Comparison of ENCODE assay signal across 8 cellular contexts in the genomic region with DNA sequence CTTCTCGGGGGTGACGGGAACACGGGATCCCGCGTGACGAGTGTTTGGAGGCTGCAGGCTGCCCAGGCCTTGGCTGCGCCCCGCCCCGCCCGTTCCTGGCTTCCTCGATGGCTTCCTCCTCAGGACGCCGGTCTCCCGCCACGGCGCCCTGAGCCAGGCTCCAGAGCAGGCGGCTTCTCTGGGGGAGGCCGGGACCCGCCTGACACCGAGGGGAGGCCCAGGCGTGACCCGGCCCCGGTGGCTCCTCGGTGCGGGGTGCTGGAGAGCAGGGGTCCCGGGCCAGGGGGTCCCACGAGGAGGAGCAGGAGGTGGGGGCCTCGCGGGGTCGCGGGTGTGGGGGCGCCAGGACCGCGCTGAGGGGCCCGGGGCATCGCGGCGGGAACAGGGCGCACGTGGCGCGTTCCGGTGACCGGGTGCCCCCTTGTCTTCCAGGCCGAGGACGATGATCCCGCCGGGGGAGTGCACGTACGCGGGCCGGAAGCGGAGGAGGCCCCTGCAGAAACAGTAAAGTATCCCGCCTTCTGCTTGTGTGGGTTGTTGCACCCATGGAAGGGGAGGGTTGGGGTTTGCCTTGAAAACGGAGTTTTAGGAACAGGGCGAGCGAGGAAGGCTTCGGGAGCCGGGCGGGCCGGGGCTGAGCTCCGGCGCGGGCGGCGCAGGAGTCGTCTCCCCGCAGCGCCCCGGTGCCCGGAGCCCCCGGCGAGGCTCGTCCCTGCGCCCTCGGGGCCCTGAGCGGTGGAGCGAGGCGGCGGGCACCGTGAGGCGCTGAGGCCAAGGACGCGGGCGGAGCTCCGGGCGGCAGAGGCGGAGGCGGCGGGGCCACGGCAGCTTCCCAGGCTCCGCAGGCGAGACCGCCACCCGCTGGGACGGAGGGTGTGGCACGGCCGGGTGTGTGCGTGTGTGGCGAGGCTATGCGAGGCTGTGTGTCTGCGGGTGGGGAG. TPM values are rescaled to one million over a fixed set of nuclear protein-coding genes. Genes with fewer than 3 reads are reported as not detected.
A peak's percentile ranks its signal among the peaks of the same experiment; 100 is the strongest.
DNase-seq lines count a peak whose midpoint lies in the region; ATAC-seq, FAIRE-seq and TF ChIP-seq lines count a peak whose summit lies in the region.

No MANE protein-coding gene starts in this region.

- H3K4me1 Mint-ChIP-seq in chondrocyte (ENCODE audit: low read depth) = peaks cover 18% of the 10 kb centered on the region
- H3K4me1 Mint-ChIP-seq in stimulated activated naive B cell treated with anti-CD40 and anti-IgM and Interleukin-4, amounts not matched to agents 10 μg/mL and 1 μg/mL and 100 μg/mL, for 72 hours = peaks cover 28% of the 10 kb centered on the region in 2 donors

- H2AFZ ChIP-seq in HepG2 (ENCODE audit: low read length) = no peak overlapping the region

- H3K4me1 ChIP-seq in ES-I3 (ENCODE audit: insufficient read depth, low read length) (peaks cover 8% of the 10 kb centered on the region; the same call in 1 of the 2 replicates), HepG2 (ENCODE audit: insufficient read depth, low read length) (no peaks in the 10 kb centered on the region)

- TF ChIP-seq CTCF in chondrocyte (IDR thresholded peaks at IDR 0.05) (no peak), HepG2 (CRISPR knock-in tag; IDR thresholded peaks at IDR 0.05) (peak; percentile 36; the same call in 1 of the 2 replicates)

- 83% methylated on average over 54 of the region's 102 CpGs for WGBS in HepG2 (ENCODE audit: low lambda C conversion rate)

- TF ChIP-seq RAD21 in HepG2 (CRISPR knock-in tag; IDR thresholded peaks at IDR 0.05) = no peak

- H3K9me3 ChIP-seq in ES-I3 (ENCODE audit: control insufficient read depth, insufficient read depth, low read length) (no peaks in the 10 kb centered on the region; the same call in 1 of the 2 replicates), HepG2 (ENCODE audit: low read length) (no peaks in the 10 kb centered on the region)

- TF ChIP-seq EP300 in HepG2 (IDR thresholded peaks at IDR 0.05; ENCODE audit: low read depth in 2 of 2, low read length in 2 of 2) (no peak), HepG2 (CRISPR knock-in tag; IDR thresholded peaks at IDR 0.05; ENCODE audit: borderline replicate concordance) (no peak)

- H3K27ac ChIP-seq in HepG2 (ENCODE audit: extremely low read length, insufficient read depth, low read length) = no peak overlapping the region

- CTCF ChIA-PET in HepG2 (lab: Yijun Ruan, JAX; ENCODE audit: low intra/inter-chr PET ratio, low total read pairs) = no interaction called here

- intact Hi-C loops in HepG2 (cut with micrococcal nuclease; ENCODE audit: unreplicated experiment) = no loop called here

- H3K4me3 Mint-ChIP-seq in chondrocyte (ENCODE audit: unreplicated experiment) = peak overlapping the region; percentile 71
- H3K4me3 Mint-ChIP-seq in stimulated activated naive B cell treated with anti-CD40 and anti-IgM and Interleukin-4, amounts not matched to agents 10 μg/mL and 1 μg/mL and 100 μg/mL, for 72 hours = peak overlapping the region; percentile 81 to 82

- DNase-seq in T-helper 2 cell (peak in 3 of 5 experiments; percentile 33 to 80 (median 33)), chondrocyte (ENCODE audit: low spot score) (no peak), HepG2 (ENCODE audit: low spot score) (peak; percentile 9), AML-193 (lab: John Stamatoyannopoulos, UW) (no peak), cerebellar nuclear complex (lab: John Stamatoyannopoulos, UW) (no peak)
- no peak for DNase-seq in stimulated activated naive B cell treated with anti-CD40 and anti-IgM and Interleukin-4, amounts not matched to agents 10 μg/mL and 1 μg/mL and 100 μg/mL, for 72 hours

- no TSS peak for BruUV-seq in HepG2 (replicated peaks; lab: Mats Ljungman, UMichigan)

- no peaks in the 10 kb centered on the region for H3K79me2 ChIP-seq in HepG2 (ENCODE audit: insufficient read depth, low read length)

- peaks cover 6% of the 10 kb centered on the region for H3K36me3 Mint-ChIP-seq in chondrocyte (ENCODE audit: low read depth)
- peaks cover 50 to 79% of the 10 kb centered on the region in 2 donors for H3K36me3 Mint-ChIP-seq in stimulated activated naive B cell treated with anti-CD40 and anti-IgM and Interleukin-4, amounts not matched to agents 10 μg/mL and 1 μg/mL and 100 μg/mL, for 72 hours

- peak overlapping the region; percentile 58 for H3K9ac ChIP-seq in ES-I3 (ENCODE audit: low read depth, low read length)
- no peak overlapping the region for H3K9ac ChIP-seq in HepG2 (ENCODE audit: insufficient read depth, low read depth, low read length)

- no peaks in the 10 kb centered on the region; a peak in 1 of 5 replicates for H3K27me3 ChIP-seq in HepG2 (ENCODE audit: control insufficient read depth in 1 of 2, insufficient read depth in 2 of 2, low read length in 2 of 2)

- peak overlapping the region in 1 of 3 experiments; percentile 40; a peak in 1 of 6 replicates for H3K4me3 ChIP-seq in HepG2 (replicated peaks in 1 of 3; ENCODE audit: insufficient read depth in 1 of 3, low read depth in 2 of 3, low read length in 3 of 3)

- POLR2A ChIA-PET in HepG2 (lab: Yijun Ruan, JAX) = no interaction called here

- no peak for TF ChIP-seq POLR2A in HepG2 (IDR thresholded peaks at IDR 0.05; ENCODE audit: insufficient read depth in 1 of 2, low read depth in 2 of 2, low read length in 2 of 2)

- no peaks in the 10 kb centered on the region for H3K27me3 Mint-ChIP-seq in chondrocyte (ENCODE audit: low read depth)
- peaks cover 35 to 41% of the 10 kb centered on the region in 2 donors for H3K27me3 Mint-ChIP-seq in stimulated activated naive B cell treated with anti-CD40 and anti-IgM and Interleukin-4, amounts not matched to agents 10 μg/mL and 1 μg/mL and 100 μg/mL, for 72 hours

- no peaks in the 10 kb centered on the region for H3K9me3 Mint-ChIP-seq in chondrocyte (ENCODE audit: low read depth)
- H3K9me3 Mint-ChIP-seq in stimulated activated naive B cell treated with anti-CD40 and anti-IgM and Interleukin-4, amounts not matched to agents 10 μg/mL and 1 μg/mL and 100 μg/mL, for 72 hours = peaks cover 3 to 6% of the 10 kb centered on the region in 2 donors

- in situ Hi-C loops in HepG2 (cut with HindIII; ENCODE audit: extremely low pct_ligation_motif_present, low pct_unique_long_range_greater_than_20kb) = no loop called here

- peak; percentile 72 for ATAC-seq in HG02678 (IDR thresholded peaks at IDR 0.05; ENCODE audit: unreplicated experiment)
- ATAC-seq in HepG2 = peak; percentile 95
- ATAC-seq in stimulated activated naive B cell treated with anti-CD40 and anti-IgM and Interleukin-4, amounts not matched to agents 10 μg/mL and 1 μg/mL and 100 μg/mL, for 72 hours (replicated peaks) = peak; percentile 83 to 85

- no peaks in the 10 kb centered on the region for H4K20me1 ChIP-seq in HepG2 (ENCODE audit: insufficient read depth, low read length)

- H3K4me2 ChIP-seq in HepG2 (ENCODE audit: low read depth, low read length) = peak overlapping the region; percentile 55

- FAIRE-seq in HepG2 (lab: Jason Lieb, UNC) = no peak

- H3K36me3 ChIP-seq in ES-I3 (ENCODE audit: insufficient read depth, low read length) = no peaks in the 10 kb centered on the region
- no peaks in the 10 kb centered on the region for H3K36me3 ChIP-seq in HepG2 (replicated peaks in 1 of 2; ENCODE audit: control insufficient read depth in 1 of 2, insufficient read depth in 2 of 2, low read length in 2 of 2)

- H3K27ac Mint-ChIP-seq in chondrocyte (ENCODE audit: unreplicated experiment) = peak overlapping the region; percentile 77
- peak overlapping the region; percentile 82 for H3K27ac Mint-ChIP-seq in stimulated activated naive B cell treated with anti-CD40 and anti-IgM and Interleukin-4, amounts not matched to agents 10 μg/mL and 1 μg/mL and 100 μg/mL, for 72 hours

RNA-seq across cellular contexts. Expression of gene AHRR, which starts 22.2 kb away (rescaled TPM):
- total RNA-seq in chondrocyte = 9.3 to 17.3 TPM (median 13.4 TPM) in 3 replicates
- 0.13 and 0.35 TPM in 2 replicates for total RNA-seq in HepG2 (2016; rRNA removed; fragmentation: Illumina TruSeq; extraction: Trizol)
- 0.30 and 0.44 TPM in 2 replicates for total RNA-seq in HepG2 (2016; cell fraction: cytosol; rRNA removed; fragmentation: Illumina TruSeq; extraction: Trizol; ENCODE audit: low read depth)
- total RNA-seq in HepG2 (2016; cell fraction: insoluble cytoplasmic fraction; rRNA removed; fragmentation: Illumina TruSeq; extraction: Trizol) = 0.17 and 0.19 TPM in 2 replicates
- 0.14 and 0.22 TPM in 2 replicates for total RNA-seq in HepG2 (2016; cell fraction: membrane; rRNA removed; fragmentation: Illumina TruSeq; extraction: Trizol)
- total RNA-seq in HepG2 (2016; cell fraction: nucleus; rRNA removed; fragmentation: Illumina TruSeq; extraction: Trizol) = 0.19 and 0.41 TPM in 2 replicates
- 0.18 and 0.28 TPM in 2 replicates for polyA plus RNA-seq in HepG2 (2011; rRNA removed)
- polyA plus RNA-seq in HepG2 (2011; cell fraction: cytosol; rRNA removed) = 0.17 and 0.20 TPM in 2 replicates
- 1.5 and 2.1 TPM in 2 replicates for polyA plus RNA-seq in HepG2 (2011; cell fraction: nucleus; rRNA removed)
- polyA plus RNA-seq in HepG2 (2012) = 0.23 and 0.61 TPM in 2 replicates
- polyA plus RNA-seq in HepG2 (2016; cell fraction: cytosol; fragmentation: Illumina TruSeq; extraction: Trizol; ENCODE audit: low read depth) = 0.16 TPM in 1 of 2 replicates, not detected in the other
- polyA plus RNA-seq in HepG2 (2016; cell fraction: insoluble cytoplasmic fraction; fragmentation: Illumina TruSeq; extraction: Trizol; ENCODE audit: low read depth) = 0.15 and 0.39 TPM in 2 replicates
- 0.09 and 0.48 TPM in 2 replicates for polyA plus RNA-seq in HepG2 (2016; cell fraction: membrane; fragmentation: Illumina TruSeq; extraction: Trizol; ENCODE audit: low read depth)
- polyA plus RNA-seq in HepG2 (2016; cell fraction: nucleus; fragmentation: Illumina TruSeq; extraction: Trizol; ENCODE audit: insufficient read depth, low read depth) = 0.63 and 0.89 TPM in 2 replicates
- 0.30 and 8.5 TPM in 2 replicates for polyA minus RNA-seq in HepG2 (2011; rRNA and poly(A)+ RNA removed; ENCODE audit: low replicate concordance)
- 0.40 TPM in 1 of 2 replicates, not detected in the other for polyA minus RNA-seq in HepG2 (2011; cell fraction: cytosol; rRNA and poly(A)+ RNA removed)
- 0.39 and 1.1 TPM in 2 replicates for polyA minus RNA-seq in HepG2 (2011; cell fraction: nucleus; rRNA and poly(A)+ RNA removed)

Comparison
In these comparisons a context has a peak if more than half of its experiments do, and no peak if none do; other contexts are left out.
1. DNase-seq: peak in T-helper 2 cell (3 of 5) and HepG2 (single experiment); none in chondrocyte (single experiment), stimulated activated naive B cell treated with anti-CD40 and anti-IgM and Interleukin-4, amounts not matched to agents 10 μg/mL and 1 μg/mL and 100 μg/mL, for 72 hours (single experiment), AML-193 (0 of 2) and cerebellar nuclear complex (0 of 2).
2. Peak in every context shown above with its lines, with median percentiles within 50 percentile points of each other: ATAC-seq.